ENCODE assay signal across 21 cellular contexts in the genomic region with DNA sequence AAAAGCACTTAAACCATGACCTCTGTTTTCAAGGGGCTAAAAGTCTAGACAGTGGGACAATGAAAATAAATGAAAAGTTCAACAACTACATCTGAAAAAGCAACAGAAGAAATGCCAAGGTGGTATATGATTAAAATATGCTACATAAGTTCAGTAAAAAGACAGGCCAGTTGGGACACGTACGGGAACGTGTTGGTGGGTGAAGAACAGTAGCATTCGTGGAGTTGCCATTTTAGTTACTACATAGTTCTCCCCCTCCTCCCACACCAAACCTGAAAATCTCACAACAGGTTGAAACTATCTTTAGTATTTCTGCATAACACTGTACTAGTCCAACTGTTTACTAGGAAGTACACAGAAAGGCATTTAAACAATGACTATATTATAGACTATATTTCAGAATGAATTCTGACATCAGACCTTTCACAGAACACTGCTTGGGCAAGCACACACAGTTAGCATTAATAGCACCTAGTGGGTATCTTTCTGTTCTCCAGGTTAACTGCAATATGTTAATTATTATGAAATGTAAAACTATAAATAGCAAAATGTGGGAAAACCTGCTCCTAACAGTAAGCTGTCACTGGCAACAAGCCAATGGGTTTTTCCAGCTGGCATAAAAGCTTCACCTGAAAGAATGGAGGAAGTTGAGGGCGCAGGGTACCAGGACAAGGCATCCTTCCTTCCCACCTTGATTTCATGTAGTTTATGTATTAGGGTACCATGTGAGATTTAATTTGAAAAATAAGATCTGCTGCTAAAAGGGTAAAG.
DNase-seq lines count a peak whose midpoint lies in the region; ATAC-seq, FAIRE-seq and TF ChIP-seq lines count a peak whose summit lies in the region.
"Had no signal": no experiment of that assay in that cellular context is flagged by ENCODE, and none has a peak within 500 bp of the region (broad histone marks: within the 10 kb centered on the region; RNA-seq: fewer than 3 reads in every experiment).

No MANE protein-coding gene starts in this region.

- DNase-seq in NCI-H345 (lab: John Stamatoyannopoulos, UW) (peak; percentile 11), NCI-H345 treated with DMSO at 0.1 percent for 48 hours (lab: John Stamatoyannopoulos, UW; ENCODE audit: unreplicated experiment) (no peak), HT-29 (ENCODE audit: low spot score) (peak; percentile 63), K562 (ENCODE audit: extremely low read depth in 1 of 4, low spot score in 3 of 4) (no peak), kidney tubule cell (ENCODE audit: low spot score) (peak; percentile 49), germinal center (ENCODE audit: low spot score) (no peak), Ammon's horn (ENCODE audit: low spot score) (no peak)
- DNase-seq: AML-193; CD4-positive, CD25-positive, alpha-beta regulatory T cell; HCEC 1CT; KBM-7; NCI-H1092; NCI-H187 treated with DMSO at 0.1 percent for 48 hours; NCI-H2227 treated with DMSO at 0.1 percent for 48 hours; NCI-H774; Peyer's patch; Right ventricle myocardium superior; SK-N-SH; T-helper 1 cell had no signal

- no peaks in the 10 kb centered on the region for H4K20me1 ChIP-seq in K562 (replicated peaks; ENCODE audit: control insufficient read depth, insufficient read depth, low read length)

- no peak for TF ChIP-seq POLR2A in K562 (conservative IDR thresholded peaks at IDR 0.05)

- no peak overlapping the region for H3K4me2 ChIP-seq in K562 (ENCODE audit: insufficient read depth, low read length)
- H3K4me2 ChIP-seq: SK-N-SH had no signal

- POLR2A ChIA-PET in K562 (lab: Yijun Ruan, JAX) = interaction anchor here (1.2 kb wide), 1 partner anchor 13 kb away, joined by 3 read pairs; no protein-coding TSS in a partner anchor

- intact Hi-C loops in K562 (cut with micrococcal nuclease) = loop anchor here (1.0 kb wide), 1 partner anchor 28 kb away; no protein-coding TSS in a partner anchor

- no peak overlapping the region for H3K9ac ChIP-seq in K562 (ENCODE audit: insufficient read depth in 1 of 2, low read depth in 2 of 2, low read length in 2 of 2)
- H3K9ac ChIP-seq: SK-N-SH had no signal

- no peak overlapping the region for H3K27ac ChIP-seq in K562 (ENCODE audit: extremely low read depth, low read depth, low read length)
- H3K27ac ChIP-seq: Peyer's patch had no signal

- no peaks in the 10 kb centered on the region for H3K9me1 ChIP-seq in K562 (ENCODE audit: control insufficient read depth, insufficient read depth, low read length)

- H3K36me3 ChIP-seq in K562 (ENCODE audit: control insufficient read depth, insufficient read depth, low read length) = peaks cover 1% of the 10 kb centered on the region; the same call in 1 of the 3 replicates

- H2AFZ ChIP-seq in K562 (ENCODE audit: low read depth, low read length) = no peak overlapping the region

- CTCF ChIA-PET in K562 (lab: Yijun Ruan, JAX; ENCODE audit: low intra/inter-chr PET ratio) = no interaction called here

- BruUV-seq in K562 (replicated peaks; lab: Mats Ljungman, UMichigan) = no TSS peak

- TF ChIP-seq EP300 in K562 (IDR thresholded peaks at IDR 0.05; ENCODE audit: low read length) = no peak

- no peak overlapping the region for H3K4me3 ChIP-seq in K562
- H3K4me3 ChIP-seq: Peyer's patch had no signal

- no peak for TF ChIP-seq RAD21 in K562 (CRISPR knock-in tag; conservative IDR thresholded peaks at IDR 0.05 in 1 of 2, IDR thresholded peaks at IDR 0.05 in 1 of 2)

- WGBS in K562 (ENCODE audit: insufficient coverage, low coverage, missing lambda C conversion rate) = 89% methylated on average over 5 of the region's 5 CpGs

- no peaks in the 10 kb centered on the region for H3K79me2 ChIP-seq in K562 (ENCODE audit: control insufficient read depth, insufficient read depth, low read length)

- no peak for TF ChIP-seq CTCF in K562 (IDR thresholded peaks at IDR 0.05 in 2 of 3, conservative IDR thresholded peaks at IDR 0.05 in 1 of 3; ENCODE audit: insufficient read depth in 2 of 3, low read depth in 1 of 3, low read length in 3 of 3)

- H3K27me3 ChIP-seq in K562 (ENCODE audit: control insufficient read depth in 2 of 2, insufficient read depth in 2 of 2, low read length in 2 of 2) = no peaks in the 10 kb centered on the region
- H3K27me3 ChIP-seq: Peyer's patch had no signal

- no peaks in the 10 kb centered on the region for H3K4me1 ChIP-seq in K562 (replicated peaks in 1 of 2; ENCODE audit: control insufficient read depth in 2 of 2, insufficient read depth in 2 of 2, low read length in 2 of 2)

- ATAC-seq in K562 = no peak
- ATAC-seq in HG02852 (IDR thresholded peaks at IDR 0.05; ENCODE audit: unreplicated experiment) = no peak

- FAIRE-seq in K562 (lab: Jason Lieb, UNC) = no peak
- FAIRE-seq: D721Med had no signal

- H3K9me3 ChIP-seq in K562 (replicated peaks; ENCODE audit: control insufficient read depth, insufficient read depth, low read depth, low read length) = no peaks in the 10 kb centered on the region
- H3K9me3 ChIP-seq: Peyer's patch, SK-N-SH had no signal

- in situ Hi-C loops in K562 (cut with MboI) = no loop called here

TF ChIP-seq in K562, 482 proteins besides CTCF, POLR2A, EP300 and RAD21:
- no peak for TF ChIP-seq JUND (IDR thresholded peaks at IDR 0.05; ENCODE audit: borderline replicate concordance, low read depth, low read length)
- no peak for TF ChIP-seq JUND (tag; IDR thresholded peaks at IDR 0.05; ENCODE audit: borderline replicate concordance, low read depth, low read length)
- TF ChIP-seq NFIC (IDR thresholded peaks at IDR 0.05) = peak; percentile 51
- TF ChIP-seq ZNF75A (CRISPR knock-in tag; IDR thresholded peaks at IDR 0.05) = peak; percentile 78; the same call in 1 of the 2 replicates
TF ChIP-seq in K562: peak in this region for 2.

Comparison
In these comparisons a context has a peak if more than half of its experiments do, and no peak if none do; other contexts are left out.
1. DNase-seq: peak in NCI-H345 (single experiment), HT-29 (single experiment) and kidney tubule cell (single experiment); none in NCI-H345 treated with DMSO at 0.1 percent for 48 hours (single experiment), K562 (0 of 4), germinal center (single experiment) and Ammon's horn (single experiment).